Comparison of ENCODE assay signal across 9 cellular contexts in the genomic region with DNA sequence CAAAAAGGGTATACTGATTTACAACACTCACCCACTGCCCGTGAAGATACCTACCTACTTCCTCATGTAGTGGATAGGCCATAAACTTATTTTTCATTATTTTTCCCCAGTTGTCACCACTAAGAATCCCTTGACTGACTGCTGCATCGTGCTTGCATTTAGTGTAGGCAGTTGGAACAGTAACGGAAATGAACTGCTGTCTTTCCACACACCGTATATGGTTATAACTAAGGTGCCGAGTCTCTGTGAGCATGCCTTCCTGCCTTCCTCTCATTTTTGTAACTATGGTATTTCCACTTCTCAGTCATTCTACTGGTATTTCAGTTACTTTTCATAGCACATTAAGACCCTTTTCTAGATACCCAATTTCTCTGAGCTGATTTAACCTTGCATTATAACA. TPM values are rescaled to one million over a fixed set of nuclear protein-coding genes. Genes with fewer than 3 reads are reported as not detected.
"Had no signal": no experiment of that assay in that cellular context is flagged by ENCODE, and none has a peak within 500 bp of the region (broad histone marks: within the 10 kb centered on the region; RNA-seq: fewer than 3 reads in every experiment).

No MANE protein-coding gene starts in this region.

- H2AFZ ChIP-seq: GM23248 had no signal

- H3K4me3 ChIP-seq: GM23248, HAP-1, K562 had no signal

- H3K9me3 ChIP-seq: HAP-1 had no signal

- H3K27ac ChIP-seq: GM23248 had no signal

- H3K36me3 ChIP-seq: HAP-1 had no signal

- H3K9ac ChIP-seq: GM23248 had no signal

- DNase-seq: GM23248, GOT3, H7, KG1 had no signal

RNA-seq across cellular contexts. Expression of a gene that starts 36.4 kb away (rescaled TPM):
- total RNA-seq: H4, HT-29 had no signal
- polyA plus RNA-seq: IgD-negative memory B cell had no signal
